Comparison of ENCODE assay signal across 15 cellular contexts in genomic region chr12:31962076-31962475, GRCh38. TPM values are rescaled to one million over a fixed set of nuclear protein-coding genes. Genes with fewer than 3 reads are reported as not detected.
DNase-seq lines count a peak whose midpoint lies in the region; ATAC-seq, FAIRE-seq and TF ChIP-seq lines count a peak whose summit lies in the region.
"Had no signal": no experiment of that assay in that cellular context is flagged by ENCODE, and none has a peak within 500 bp of the region (broad histone marks: within the 10 kb centered on the region; RNA-seq: fewer than 3 reads in every experiment).

No MANE protein-coding gene starts in this region.

- H3K9me3 Mint-ChIP-seq in Calu3 (ENCODE audit: low read depth, unreplicated experiment), result no peaks in the 10 kb centered on the region

- H3K4ac ChIP-seq in H1 (replicated peaks; ENCODE audit: insufficient read length, low read depth, low read length), result no peak overlapping the region

- H3K9me3 ChIP-seq in H1 (ENCODE audit: insufficient read depth in 2 of 2, low read depth in 1 of 2, low read length in 1 of 2), result no peaks in the 10 kb centered on the region
- H3K9me3 ChIP-seq in ovary, result no peaks in the 10 kb centered on the region
- H3K9me3 ChIP-seq: sigmoid colon, SJSA1 had no signal

- H3K23ac ChIP-seq in H1 (ENCODE audit: insufficient read length), result no peak overlapping the region

- peaks cover 43 to 76% of the 10 kb centered on the region in 2 experiments for H3K79me2 ChIP-seq in H1 (ENCODE audit: control insufficient read depth in 1 of 2, insufficient read depth in 2 of 2, low read length in 2 of 2)

- H3K56ac ChIP-seq in H1 (replicated peaks; ENCODE audit: insufficient read length, low read depth, low read length), result no peak overlapping the region

- no peak for DNase-seq in Calu3
- peak; percentile 42 for DNase-seq in NCI-H226
- no peak for DNase-seq in H1 (ENCODE audit: low read depth in 1 of 2, low spot score in 2 of 2)
- no peak for DNase-seq in ovary
- DNase-seq in LoVo (ENCODE audit: low spot score), result no peak
- DNase-seq in NOMO-1 (lab: John Stamatoyannopoulos, UW; ENCODE audit: unreplicated experiment in 2 of 2), result no peak
- DNase-seq in EL, result no peak
- DNase-seq: activated CD8-positive, alpha-beta memory T cell treated with anti-CD3 and anti-CD28 coated beads for 24 hours; DMS79; left lung; NCI-H446; sigmoid colon had no signal

- H3K36me3 ChIP-seq in H1 (ENCODE audit: control insufficient read depth in 2 of 4, insufficient read depth in 4 of 4, low read length in 3 of 4), result peaks cover 0 to 43% (median 11%) of the 10 kb centered on the region in 4 experiments; a peak in 3 of 8 replicates
- no peaks in the 10 kb centered on the region for H3K36me3 ChIP-seq in ovary
- H3K36me3 ChIP-seq: cardiac muscle cell had no signal

- TF ChIP-seq EP300 in H1 (IDR thresholded peaks at IDR 0.05; ENCODE audit: borderline replicate concordance in 1 of 2, low read depth in 2 of 2, low read length in 2 of 2) (no peak), ovary (IDR thresholded peaks at IDR 0.05) (no peak)

- peaks cover 7% of the 10 kb centered on the region; the same call in 1 of the 2 replicates for H3K79me1 ChIP-seq in H1 (ENCODE audit: low read depth, low read length)

- H2BK15ac ChIP-seq in H1 (ENCODE audit: low read length), result no peak overlapping the region

- WGBS in H1 (ENCODE audit: extremely low coverage in 1 of 2, insufficient coverage in 1 of 2, insufficient read length in 1 of 2, insufficient replicate concordance in 2 of 2, low coverage in 1 of 2, low lambda C conversion rate in 2 of 2, missing lambda C conversion rate in 1 of 2), 2 experiments, result 92% methylated on average over 4 of the region's 4 CpGs; no CpG with 5 or more reads in 1 of the 2 experiments
- WGBS in ovary, 3 donors, result 18 to 44% (median 22%) methylated on average over 4 of the region's 4 CpGs

- no peak for TF ChIP-seq CTCF in Calu3 (IDR thresholded peaks at IDR 0.05; ENCODE audit: unreplicated experiment)
- no peak for TF ChIP-seq CTCF in H1 (IDR thresholded peaks at IDR 0.05; ENCODE audit: control extremely low read depth in 1 of 3, insufficient read depth in 1 of 3, low read depth in 1 of 3, low read length in 3 of 3)
- no peak for TF ChIP-seq CTCF in ovary (IDR thresholded peaks at IDR 0.05)

- peaks cover 17% of the 10 kb centered on the region for H3K4me1 Mint-ChIP-seq in Calu3 (ENCODE audit: low read depth, unreplicated experiment)

- intact Hi-C loops in Calu3 (cut with micrococcal nuclease; ENCODE audit: unreplicated experiment), result loop anchor here (5.0 kb wide), 2 partner anchors 190 to 280 kb away; no protein-coding TSS in a partner anchor
- intact Hi-C loops in ovary (cut with DNase I), result loop anchor here in 1 of 4 donors (5.0 kb wide), 1 partner anchor 95 kb away; no protein-coding TSS in a partner anchor

- FAIRE-seq in H1 (lab: Jason Lieb, UNC), result no peak

- H2BK5ac ChIP-seq in H1 (ENCODE audit: low read depth, low read length), result no peak overlapping the region

- no peak overlapping the region for H4K5ac ChIP-seq in H1 (ENCODE audit: insufficient read length, low read depth, low read length)

- peaks cover 0 to 12% of the 10 kb centered on the region in 2 experiments for H4K20me1 ChIP-seq in H1 (replicated peaks in 1 of 2; ENCODE audit: control insufficient read depth in 1 of 2, insufficient read depth in 2 of 2, low read length in 2 of 2)

- peaks cover 3% of the 10 kb centered on the region for H3K23me2 ChIP-seq in H1 (ENCODE audit: low read depth, low read length)

- peak overlapping the region in 1 of 4 experiments; percentile 85; a peak in 1 of 8 replicates for H3K4me3 ChIP-seq in H1 (ENCODE audit: extremely low read depth in 1 of 4, insufficient read depth in 2 of 4, low read depth in 3 of 4, low read length in 4 of 4)
- H3K4me3 ChIP-seq in ovary, result peak overlapping the region; percentile 82
- H3K4me3 ChIP-seq: cardiac muscle cell, SJSA1 had no signal

- CTCF ChIA-PET in Calu3 (lab: Charles Lee), result no interaction called here
- CTCF ChIA-PET in H1 (lab: Charles Lee; ENCODE audit: partially characterized antibody), result interaction anchor here (2.2 kb wide), 1 partner anchor 63 kb away, joined by 4 read pairs; no protein-coding TSS in a partner anchor

- BruUV-seq in Calu3 (replicated peaks; lab: Mats Ljungman, UMichigan), result no TSS peak

- no peak overlapping the region for H4K91ac ChIP-seq in H1 (replicated peaks; ENCODE audit: insufficient read length, low read length)

- no peaks in the 10 kb centered on the region for H3K27me3 Mint-ChIP-seq in Calu3 (ENCODE audit: unreplicated experiment)

- no peak for TF ChIP-seq RAD21 in H1 (IDR thresholded peaks at IDR 0.05 in 1 of 2, conservative IDR thresholded peaks at IDR 0.05 in 1 of 2; ENCODE audit: low read depth in 2 of 2, low read length in 2 of 2)

- peaks cover 80% of the 10 kb centered on the region for H3K36me3 Mint-ChIP-seq in Calu3 (ENCODE audit: insufficient read depth, unreplicated experiment)

- H3K27ac ChIP-seq in H1 (ENCODE audit: low read depth, low read length) (no peak overlapping the region), ovary (peak overlapping the region in 1 of 2 donors; percentile 83)
- H3K27ac ChIP-seq: cardiac muscle cell, sigmoid colon, SJSA1 had no signal

- TF ChIP-seq POLR2A in H1 (IDR thresholded peaks at IDR 0.05; ENCODE audit: control extremely low read depth in 1 of 2, low read depth in 2 of 2, low read length in 2 of 2), result no peak
- no peak for TF ChIP-seq POLR2A in ovary (IDR thresholded peaks at IDR 0.05)

- H2AK5ac ChIP-seq in H1 (ENCODE audit: low read depth, low read length), result no peak overlapping the region

- H3K27me3 ChIP-seq in H1 (replicated peaks in 1 of 4; ENCODE audit: control insufficient read depth in 3 of 4, extremely low read depth in 1 of 4, insufficient read depth in 3 of 4, low read length in 3 of 4) (no peaks in the 10 kb centered on the region), ovary (no peaks in the 10 kb centered on the region)
- H3K27me3 ChIP-seq: cardiac muscle cell, left lung, sigmoid colon, SJSA1 had no signal

- no peak overlapping the region for H2BK120ac ChIP-seq in H1 (replicated peaks; ENCODE audit: low read depth, low read length)

- H3K4me3 Mint-ChIP-seq in Calu3 (ENCODE audit: low read depth, unreplicated experiment), result peak overlapping the region; percentile 78

- no peak overlapping the region for H2BK20ac ChIP-seq in H1 (ENCODE audit: low read length)

- H3K27ac Mint-ChIP-seq in Calu3 (ENCODE audit: unreplicated experiment), result no peak overlapping the region

- H4K8ac ChIP-seq in H1 (ENCODE audit: extremely low read depth, insufficient read depth, low read length), result no peak overlapping the region; the same call in 1 of the 2 replicates

- no peak overlapping the region for H2BK12ac ChIP-seq in H1 (ENCODE audit: low read depth, low read length)

- no peak overlapping the region for H3K9ac ChIP-seq in H1 (replicated peaks in 1 of 4; ENCODE audit: extremely low read depth in 1 of 4, low read depth in 3 of 4, low read length in 3 of 4)

- no peak overlapping the region for H3K18ac ChIP-seq in H1 (ENCODE audit: extremely low read depth, low read length)

- no peak overlapping the region for H2AFZ ChIP-seq in H1 (ENCODE audit: low read length)

- POLR2A ChIA-PET in H1 (lab: Charles Lee; ENCODE audit: partially characterized antibody), result interaction anchor here (0.6 to 1.9 kb wide), 4 partner anchors 12 to 321 kb away, joined by 4 to 5 read pairs (median 5); no protein-coding TSS in a partner anchor

- H3K4me2 ChIP-seq in H1 (ENCODE audit: insufficient read depth in 1 of 2, low read depth in 2 of 2, low read length in 2 of 2), result peak overlapping the region; percentile 37 to 75; a peak in 2 of 4 replicates

- H3K14ac ChIP-seq in H1 (ENCODE audit: insufficient read length), result no peak overlapping the region

- ATAC-seq in HG03095 (IDR thresholded peaks at IDR 0.05; ENCODE audit: unreplicated experiment), result no peak
- ATAC-seq: left lung had no signal

- H3K4me1 ChIP-seq in H1 (replicated peaks in 1 of 4; ENCODE audit: control insufficient read depth in 3 of 4, insufficient read depth in 4 of 4, low read length in 3 of 4) (peaks cover 7 to 25% (median 17%) of the 10 kb centered on the region in 4 experiments; a peak in 6 of 7 replicates), ovary (ENCODE audit: insufficient read depth) (peaks cover 16% of the 10 kb centered on the region)

TF ChIP-seq in H1, 55 proteins besides CTCF, POLR2A, EP300 and RAD21:
- TF ChIP-seq SIX5 (IDR thresholded peaks at IDR 0.05; ENCODE audit: low read depth, low read length), result no peak
- TF ChIP-seq FOSL1 (IDR thresholded peaks at IDR 0.05; ENCODE audit: insufficient read depth, low read depth, low read length), result no peak
- TF ChIP-seq NRF1 (IDR thresholded peaks at IDR 0.05; ENCODE audit: low read depth, low read length), result no peak
- TF ChIP-seq BRCA1 (IDR thresholded peaks at IDR 0.05; ENCODE audit: low read depth, low read length), result no peak
- TF ChIP-seq JUND (IDR thresholded peaks at IDR 0.05; ENCODE audit: low read length), result no peak
- TF ChIP-seq POU5F1 (IDR thresholded peaks at IDR 0.05; ENCODE audit: low read depth, low read length), result no peak

RNA-seq across cellular contexts. Expression of gene RESF1, which starts 2.9 kb away (rescaled TPM):
- total RNA-seq in Calu3 (2022) (43.5 and 58.1 TPM in 2 replicates), ovary (100 to 1,000 TPM; 145 to 304 (median 157) TPM)
- total RNA-seq in H1 (2021; fragmentation: NEBNext Ultra II Directional; extraction: Animal tissue kit (Norgen Biotek cat#: 25700)), result 116 and 128 TPM in 2 replicates
- polyA plus RNA-seq in H1 (2011; rRNA removed) (49.4 and 64.3 TPM in 2 replicates), ovary (100 to 1,000 TPM in 1 of 2 donors, 10 to 100 TPM in 1; 87.1 to 123 TPM)
- 76.6 TPM for polyA plus RNA-seq in H1 (2011; cell fraction: cytosol; rRNA removed)
- 46.7 TPM for polyA plus RNA-seq in H1 (2011; cell fraction: nucleus; rRNA removed)
- polyA plus RNA-seq in H1 (2012, experiment 1 of 2), result 28.8 to 56.1 TPM (median 37.4 TPM) in 4 replicates
- 6.4 TPM for polyA plus RNA-seq in H1 (2012, experiment 2 of 2)
- 113 TPM for polyA plus RNA-seq in H1 (2013, experiment 1 of 2)
- 99.4 TPM for polyA plus RNA-seq in H1 (2013, experiment 2 of 2)
- 141 and 220 TPM in 2 replicates for polyA minus RNA-seq in H1 (2011; rRNA and poly(A)+ RNA removed)
- polyA minus RNA-seq in H1 (2011; cell fraction: cytosol; rRNA and poly(A)+ RNA removed), result 61.0 TPM
- 332 TPM for polyA minus RNA-seq in H1 (2011; cell fraction: nucleus; rRNA and poly(A)+ RNA removed)
